Comparison of ENCODE assay signal across 24 cellular contexts in the genomic region with DNA sequence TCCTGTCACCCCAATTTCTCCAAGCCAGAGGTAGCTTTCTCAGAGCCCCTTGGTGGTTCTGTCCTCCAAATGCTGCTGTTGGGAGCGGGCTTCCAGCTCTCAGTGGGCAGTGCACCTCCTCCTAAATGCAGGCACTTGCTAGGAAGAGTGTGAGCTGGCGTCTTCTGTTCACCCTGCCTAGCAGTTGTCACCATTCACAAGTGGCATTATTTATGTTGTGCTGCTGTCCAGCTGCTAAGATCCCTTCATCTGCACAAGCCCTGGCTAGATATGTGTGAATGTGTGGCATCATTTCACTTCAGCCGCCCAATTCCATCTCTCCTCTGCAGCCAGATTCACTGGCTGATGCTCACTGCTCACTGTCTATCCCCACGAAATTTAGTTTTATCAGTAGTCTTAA.
"Had no signal": no experiment of that assay in that cellular context is flagged by ENCODE, and none has a peak within 500 bp of the region (broad histone marks: within the 10 kb centered on the region; RNA-seq: fewer than 3 reads in every experiment).

No MANE protein-coding gene starts in this region.

- H3K27me3 ChIP-seq: dorsolateral prefrontal cortex, gastrocnemius medialis, ovary, stomach, testis, tibial artery had no signal

- H3K9me3 ChIP-seq: gastrocnemius medialis, lower lobe of right lung, ovary, stomach, testis, tibial artery had no signal

- H3K4me3 ChIP-seq: dorsolateral prefrontal cortex, gastrocnemius medialis, left ventricle myocardium inferior, lower lobe of right lung, ovary, stomach, testis, tibial artery had no signal

- DNase-seq: cortex of kidney; dorsolateral prefrontal cortex; effector CD4-positive, alpha-beta T cell; foreskin fibroblast; gastrocnemius medialis; head of caudate nucleus; kidney; left cardiac atrium; left ventricle myocardium inferior; lower lobe of right lung; naive thymus-derived CD8-positive, alpha-beta T cell; nephron progenitor cell; occipital lobe; ovary; stimulated activated CD4-positive, alpha-beta T cell treated with anti-CD3 and anti-CD28 coated beads, Interleukin-2, amount 100 ng/mL, for 24 hours; stimulated activated CD4-positive, alpha-beta T cell treated with anti-CD3 and anti-CD28 coated beads, Interleukin-4, amount 100 ng/mL, for 24 hours; stimulated activated naive CD4-positive, alpha-beta T cell treated with Interleukin-2 at 50 U/mL for 16 hours; stomach; testis; tibial artery had no signal

- H3K27ac ChIP-seq: epithelial cell of prostate, left ventricle myocardium inferior, lower lobe of right lung, ovary, stomach, testis, tibial artery had no signal

- ATAC-seq: esophagus mucosa; left cardiac atrium; lower lobe of right lung; naive thymus-derived CD8-positive, alpha-beta T cell; sciatic nerve; stimulated activated effector memory CD8-positive, alpha-beta T cell treated with anti-CD3 and anti-CD28 coated beads, Interleukin-12 subunit alpha, Interleukin-12 subunit beta, amount 100 ng/mL, for 72 hours had no signal

- H3K4me1 ChIP-seq: left ventricle myocardium inferior, lower lobe of right lung, stomach, testis, tibial artery had no signal

- H3K36me3 ChIP-seq: ovary had no signal
